22 cellular contexts compared by ENCODE assay signal in the genomic region with DNA sequence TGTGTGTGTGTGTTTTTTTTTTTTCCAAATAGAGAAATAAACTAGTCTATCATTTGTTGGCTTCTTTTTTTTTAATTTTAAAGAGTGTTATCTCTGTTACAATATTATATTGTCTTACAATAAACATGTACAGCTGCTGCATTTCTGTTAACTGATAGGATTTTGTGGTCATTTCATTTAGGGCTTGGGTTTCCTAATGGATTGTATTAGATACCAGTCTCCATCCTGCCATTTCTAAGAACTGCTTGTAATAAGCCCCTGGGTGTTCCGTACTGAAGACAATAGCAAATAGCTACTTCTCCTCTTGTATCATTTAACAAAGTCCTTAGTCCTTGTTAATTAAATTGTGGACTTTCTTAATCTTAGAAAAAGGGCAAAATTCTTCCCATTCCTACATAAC. TPM values are rescaled to one million over a fixed set of nuclear protein-coding genes. Genes with fewer than 3 reads are reported as not detected.
"Had no signal": no experiment of that assay in that cellular context is flagged by ENCODE, and none has a peak within 500 bp of the region (broad histone marks: within the 10 kb centered on the region; RNA-seq: fewer than 3 reads in every experiment).

No MANE protein-coding gene starts in this region.

- H3K27me3 Mint-ChIP-seq: stimulated activated naive CD8-positive, alpha-beta T cell treated with anti-CD3 and anti-CD28 coated beads, Interleukin-15, amount 100 ng/mL, for 72 hours had no signal

- DNase-seq: effector memory CD8-positive, alpha-beta T cell; esophagus squamous epithelium; foreskin fibroblast; glutamatergic neuron; islet precursor cell; mammary epithelial cell; mucosa of descending colon; psoas muscle; retina; right lobe of liver; spleen; stimulated activated CD4-positive, alpha-beta T cell treated with anti-CD3 and anti-CD28 coated beads, Interleukin-15, amount 100 ng/mL, for 24 hours; stimulated activated CD4-positive, alpha-beta T cell treated with anti-CD3 and anti-CD28 coated beads, Interleukin-1b, Interleukin-23, amount 100 ng/mL, for 48 hours; stimulated activated CD4-positive, alpha-beta T cell treated with anti-CD3 and anti-CD28 coated beads, Interleukin-4, amount 100 ng/mL, for 4 hours; stimulated activated naive B cell treated with anti-CD40 and anti-IgM and Interleukin-4, amounts not matched to agents 10 μg/mL and 1 μg/mL and 100 μg/mL, for 72 hours; stimulated activated naive CD8-positive, alpha-beta T cell treated with anti-CD3 and anti-CD28 coated beads, Interleukin-15, amount 100 ng/mL, for 72 hours; testis; transverse colon had no signal

- H3K4me1 Mint-ChIP-seq: stimulated activated naive B cell treated with anti-CD40 and anti-IgM and Interleukin-4, amounts not matched to agents 10 μg/mL and 1 μg/mL and 100 μg/mL, for 72 hours; stimulated activated naive CD8-positive, alpha-beta T cell treated with anti-CD3 and anti-CD28 coated beads, Interleukin-15, amount 100 ng/mL, for 72 hours had no signal

- H3K27ac Mint-ChIP-seq: effector memory CD8-positive, alpha-beta T cell; stimulated activated naive B cell treated with anti-CD40 and anti-IgM and Interleukin-4, amounts not matched to agents 10 μg/mL and 1 μg/mL and 100 μg/mL, for 72 hours; stimulated activated naive CD8-positive, alpha-beta T cell treated with anti-CD3 and anti-CD28 coated beads, Interleukin-15, amount 100 ng/mL, for 72 hours had no signal

- H3K36me3 ChIP-seq: esophagus squamous epithelium, neutrophil, right lobe of liver, spleen, transverse colon had no signal

- H3K27ac ChIP-seq: epithelial cell of prostate, esophagus squamous epithelium, neutrophil, psoas muscle, right lobe of liver, spleen, testis had no signal

- H3K4me1 ChIP-seq: spleen, testis had no signal

- H3K27me3 ChIP-seq: esophagus squamous epithelium, gastroesophageal sphincter, right lobe of liver, testis, transverse colon had no signal

- H3K9me3 Mint-ChIP-seq: effector memory CD8-positive, alpha-beta T cell; nephron; stimulated activated naive B cell treated with anti-CD40 and anti-IgM and Interleukin-4, amounts not matched to agents 10 μg/mL and 1 μg/mL and 100 μg/mL, for 72 hours; stimulated activated naive CD8-positive, alpha-beta T cell treated with anti-CD3 and anti-CD28 coated beads, Interleukin-15, amount 100 ng/mL, for 72 hours had no signal

- H3K4me3 Mint-ChIP-seq: effector memory CD8-positive, alpha-beta T cell; nephron; stimulated activated naive B cell treated with anti-CD40 and anti-IgM and Interleukin-4, amounts not matched to agents 10 μg/mL and 1 μg/mL and 100 μg/mL, for 72 hours; stimulated activated naive CD8-positive, alpha-beta T cell treated with anti-CD3 and anti-CD28 coated beads, Interleukin-15, amount 100 ng/mL, for 72 hours had no signal

- H3K9me3 ChIP-seq: esophagus squamous epithelium, gastroesophageal sphincter, mucosa of descending colon, neutrophil, psoas muscle, right lobe of liver, spleen, testis, transverse colon had no signal

- H3K4me3 ChIP-seq: esophagus squamous epithelium, gastroesophageal sphincter, mucosa of descending colon, psoas muscle, right lobe of liver, spleen, testis, transverse colon had no signal

RNA-seq across cellular contexts. Expression of a gene that starts 45.7 kb away (rescaled TPM):
- polyA plus RNA-seq: mammary epithelial cell had no signal
